17 cellular contexts compared by ENCODE assay signal in the genomic region with DNA sequence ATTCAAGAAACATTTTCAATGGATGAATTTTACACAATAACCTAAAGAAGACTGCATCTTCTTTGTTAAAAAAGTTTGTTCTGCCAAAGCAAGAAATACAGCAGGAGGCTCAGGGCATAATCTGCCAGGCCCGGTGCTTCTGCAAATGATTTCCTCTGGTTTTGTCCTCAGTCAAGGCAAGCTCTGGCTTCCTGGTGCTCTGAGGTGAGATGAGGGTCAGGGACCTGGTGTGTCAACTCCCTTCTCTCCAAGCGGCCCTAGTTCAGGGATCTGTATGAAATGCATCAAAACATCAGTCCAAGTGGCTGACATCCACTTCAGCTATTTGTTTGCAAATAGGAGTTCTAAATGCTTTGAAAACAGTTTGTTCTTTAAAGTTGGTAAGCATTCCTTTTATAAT.
"Had no signal": no experiment of that assay in that cellular context is flagged by ENCODE, and none has a peak within 500 bp of the region (broad histone marks: within the 10 kb centered on the region; RNA-seq: fewer than 3 reads in every experiment).

No MANE protein-coding gene starts in this region.

- H3K4me1 ChIP-seq: transverse colon had no signal

- ATAC-seq: activated naive CD8-positive, alpha-beta T cell treated with anti-CD3 and anti-CD28 coated beads, Interleukin-2, amount 50 U/mL, for 24 hours; foreskin keratinocyte; natural killer cell treated with Interleukin-12 subunit alpha and Interleukin-12 subunit beta and Interleukin-15 and Interleukin-18, amount 100 ng/mL, for 72 hours; pancreas; sciatic nerve; stimulated activated naive B cell treated with anti-CD40 and anti-IgM and Interleukin-4, amounts not matched to agents 10 μg/mL and 1 μg/mL and 100 μg/mL, for 72 hours had no signal

- DNase-seq: activated CD4-positive, alpha-beta memory T cell treated with anti-CD3 and anti-CD28 coated beads for 36 hours; activated CD4-positive, alpha-beta T cell treated with anti-CD3 and anti-CD28 coated beads for 48 hours; activated effector memory CD4-positive, alpha-beta T cell treated with Interleukin-2 at 50 U/mL for 16 hours; activated naive CD4-positive, alpha-beta T cell treated with anti-CD3 and anti-CD28 coated beads for 36 hours; activated naive CD8-positive, alpha-beta T cell treated with anti-CD3 and anti-CD28 coated beads, Interleukin-2, amount 50 U/mL, for 24 hours; activated T-cell treated with anti-CD3 and anti-CD28 coated beads, Interleukin-2, amount 50 U/mL, for 48 hours; effector CD8-positive, alpha-beta T cell; foreskin keratinocyte; pancreas; stimulated activated CD4-positive, alpha-beta T cell treated with anti-CD3 and anti-CD28 coated beads, Interleukin-2, amount 100 ng/mL, for 48 hours; stimulated activated CD8-positive, alpha-beta memory T cell treated with anti-CD3 and anti-CD28 coated beads, Interleukin-4, amount 100 ng/mL, for 48 hours; stimulated activated naive B cell treated with anti-CD40 and anti-IgM and Interleukin-4, amounts not matched to agents 10 μg/mL and 1 μg/mL and 100 μg/mL, for 72 hours; T1000; transverse colon had no signal

- H3K4me3 ChIP-seq: pancreas, smooth muscle cell, transverse colon had no signal

- H3K27ac ChIP-seq: foreskin keratinocyte, pancreas, transverse colon had no signal

- H3K4me2 ChIP-seq: smooth muscle cell had no signal

- H3K9me3 ChIP-seq: pancreas, transverse colon had no signal

- H3K36me3 ChIP-seq: pancreas, transverse colon had no signal

- H3K27me3 ChIP-seq: foreskin keratinocyte, pancreas, transverse colon had no signal
